8 cellular contexts compared by ENCODE assay signal in the genomic region with DNA sequence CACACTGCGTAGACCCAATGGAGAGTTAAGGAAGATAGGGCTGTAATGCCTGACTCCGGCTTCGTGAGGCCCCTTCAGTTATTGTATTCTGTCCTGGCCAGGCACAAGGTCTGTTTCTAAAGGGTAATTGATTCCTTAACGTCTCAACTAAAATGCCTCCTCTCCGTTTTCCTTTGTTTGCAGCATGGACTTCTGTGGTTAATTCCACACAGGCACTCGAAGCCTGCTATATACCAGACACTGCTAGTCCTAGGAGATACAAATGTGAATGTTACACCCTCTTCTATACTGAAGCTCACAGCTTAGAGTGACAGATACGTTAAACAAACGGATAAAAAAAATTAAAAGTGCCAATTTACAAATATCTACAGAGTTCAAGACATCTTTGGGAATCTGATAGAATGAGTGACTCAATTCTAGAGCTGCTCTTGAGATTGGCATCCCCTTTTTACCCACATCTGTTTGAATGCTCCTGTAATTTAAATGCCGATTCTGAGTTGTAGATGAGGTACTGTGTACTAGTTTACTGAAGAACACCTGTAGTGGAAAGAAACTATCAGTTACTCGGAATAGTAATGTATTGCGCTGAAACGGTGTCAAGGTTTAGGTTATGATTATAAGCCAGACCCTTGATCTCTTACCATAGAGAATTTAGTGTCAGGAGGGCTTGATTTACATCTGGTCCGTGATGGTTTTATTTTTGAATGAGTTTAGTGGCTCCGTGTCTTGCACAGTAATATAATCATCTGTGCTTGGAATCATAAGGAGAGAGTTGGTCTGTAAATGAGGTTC. TPM values are rescaled to one million over a fixed set of nuclear protein-coding genes. Genes with fewer than 3 reads are reported as not detected.
DNase-seq lines count a peak whose midpoint lies in the region; ATAC-seq, FAIRE-seq and TF ChIP-seq lines count a peak whose summit lies in the region.

No MANE protein-coding gene starts in this region.

- H3K4me3 ChIP-seq in AG09309 (ENCODE audit: control insufficient read depth, low read depth, low read length) (peak overlapping the region; percentile 69), Peyer's patch (peak overlapping the region; percentile 53 to 73 (median 64)), epithelial cell of esophagus (ENCODE audit: low read length) (peak overlapping the region; percentile 86), pancreas (peak overlapping the region; percentile 64 to 98 (median 70))

- ATAC-seq in GM21360 (IDR thresholded peaks at IDR 0.05; ENCODE audit: unreplicated experiment) (peak; percentile 19), pancreas (peak in 2 of 4 donors; percentile 2 to 9), HG02840 (IDR thresholded peaks at IDR 0.05; ENCODE audit: low FRiP score, unreplicated experiment) (no peak)

- DNase-seq in AG09309 (ENCODE audit: low read depth) (no peak), Peyer's patch (no peak), epithelial cell of esophagus (ENCODE audit: low read depth) (no peak), pancreas (no peak), hippocampal formation (lab: John Stamatoyannopoulos, UW) (no peak), dedifferentiated amniotic fluid mesenchymal stem cell (ENCODE audit: extremely low spot score) (no peak)

- H3K9me3 ChIP-seq in Peyer's patch (no peaks in the 10 kb centered on the region), pancreas (no peaks in the 10 kb centered on the region)

- no peaks in the 10 kb centered on the region for H3K27me3 ChIP-seq in Peyer's patch
- no peaks in the 10 kb centered on the region for H3K27me3 ChIP-seq in pancreas

- H3K27ac ChIP-seq in Peyer's patch (peak overlapping the region; percentile 82 to 91 (median 88)), pancreas (peak overlapping the region; percentile 51 to 84 (median 70))

- H3K4me1 ChIP-seq in Peyer's patch (peaks cover 0 to 38% (median 7%) of the 10 kb centered on the region in 4 donors), pancreas (peaks cover 0 to 37% (median 15%) of the 10 kb centered on the region in 3 donors)

- TF ChIP-seq CTCF in AG09309 (IDR thresholded peaks at IDR 0.05; ENCODE audit: control insufficient read depth, insufficient read depth, low read depth, low read length, missing control alignments) (no peak), Peyer's patch (IDR thresholded peaks at IDR 0.05) (no peak), epithelial cell of esophagus (IDR thresholded peaks at IDR 0.05; ENCODE audit: insufficient read depth, low read depth, low read length, missing control alignments) (no peak), pancreas (IDR thresholded peaks at IDR 0.05) (no peak)

- no peak for FAIRE-seq in pancreas (lab: Jason Lieb, UNC)

- H3K36me3 ChIP-seq in Peyer's patch (no peaks in the 10 kb centered on the region), pancreas (no peaks in the 10 kb centered on the region)

- no peak for TF ChIP-seq POLR2A in Peyer's patch (IDR thresholded peaks at IDR 0.05)

- intact Hi-C loops in pancreas (cut with DNase I), result no loop called here

- WGBS in pancreas, 2 donors, result 2 to 3% methylated on average over 14 of the region's 14 CpGs

RNA-seq across cellular contexts. Expression of gene PSMA6, which starts 0.8 kb away (rescaled TPM):
- total RNA-seq in Peyer's patch (100 to 1,000 TPM in 3 of 4 donors, 10 to 100 TPM in 1; 73.6 to 136 (median 116) TPM), pancreas (10 to 100 TPM; 41.4 to 71.3 (median 58.4) TPM)
- 10 to 100 TPM; 41.2 to 83.3 TPM for polyA plus RNA-seq in pancreas
